In genomic region chr4:174604198-174604597, GRCh38 we compare ENCODE assay signal across 1 cellular context.
TF ChIP-seq lines count a peak whose summit lies in the region.

No MANE protein-coding gene starts in this region.

TF ChIP-seq in K562, 482 proteins besides CTCF, POLR2A, EP300 and RAD21 (continued from another document):
- no peak for TF ChIP-seq MAX (CRISPR knock-in tag; IDR thresholded peaks at IDR 0.05)
- no peak for TF ChIP-seq OTX1 (CRISPR knock-in tag; IDR thresholded peaks at IDR 0.05)
- 0 out of 2 replicates have a peak, but pooled peaks have one; percentile 31 for TF ChIP-seq CTBP1 (IDR thresholded peaks at IDR 0.05; ENCODE audit: borderline replicate concordance)
